Comparison of ENCODE assay signal across 8 cellular contexts in the genomic region with DNA sequence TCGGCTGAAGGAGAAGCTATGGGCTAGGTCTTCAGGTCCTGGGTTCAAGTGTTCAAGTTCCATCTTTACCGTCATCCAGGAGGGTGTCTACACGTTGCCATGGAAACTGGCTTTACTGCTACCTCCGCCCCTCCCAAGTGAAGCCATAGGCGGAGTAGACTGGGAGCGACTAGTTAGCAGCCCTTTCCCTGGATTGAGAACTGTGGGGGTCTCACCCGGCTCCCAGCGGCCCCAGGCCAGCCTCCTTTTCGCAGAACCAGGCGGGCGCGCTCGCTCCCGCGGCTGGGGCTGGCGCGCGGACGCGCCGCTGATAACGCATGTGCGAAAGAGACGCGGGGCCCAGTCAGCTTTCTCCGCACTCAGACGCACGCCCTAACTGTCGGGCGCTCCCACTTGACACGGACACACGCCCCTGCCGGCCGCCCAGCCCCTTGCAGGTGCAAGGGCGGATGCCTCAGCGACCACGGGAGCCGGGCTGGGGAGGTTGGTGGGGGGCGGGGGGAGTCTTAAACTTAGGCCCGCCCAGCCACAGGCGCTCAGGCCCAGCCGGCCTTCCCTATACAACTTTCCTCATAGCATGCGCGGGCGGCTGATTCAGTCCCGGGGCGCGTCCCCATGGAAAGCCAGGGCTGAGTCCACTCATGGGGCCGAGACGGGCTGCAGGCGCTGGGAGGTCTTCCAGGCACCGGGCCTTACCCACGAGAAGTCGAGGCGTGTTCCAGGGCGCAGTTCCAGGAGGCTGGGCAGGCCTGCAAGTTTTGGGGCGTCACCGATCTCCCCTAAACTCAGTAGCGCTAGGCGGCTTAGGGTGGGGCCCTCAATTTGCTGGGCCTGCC. TPM values are rescaled to one million over a fixed set of nuclear protein-coding genes. Genes with fewer than 3 reads are reported as not detected.
DNase-seq lines count a peak whose midpoint lies in the region; ATAC-seq and TF ChIP-seq lines count a peak whose summit lies in the region.

No MANE protein-coding gene starts in this region.

- H3K36me3 ChIP-seq in right atrium auricular region (no peaks in the 10 kb centered on the region), rectal smooth muscle tissue (ENCODE audit: control insufficient read depth, insufficient read depth, low read length) (peaks cover 8% of the 10 kb centered on the region)

- ATAC-seq in activated naive CD8-positive, alpha-beta T cell treated with anti-CD3 and anti-CD28 coated beads, Interleukin-2, amount 50 U/mL, for 24 hours: peak; percentile 86
- no peak for ATAC-seq in HG02870 (IDR thresholded peaks at IDR 0.05; ENCODE audit: unreplicated experiment)

- in situ Hi-C loops in SK-MEL-5 (cut with HindIII; ENCODE audit: low pct_unique_long_range_greater_than_20kb, low sequenced_read_pairs): no loop called here

- H3K4me1 Mint-ChIP-seq in activated naive CD8-positive, alpha-beta T cell treated with anti-CD3 and anti-CD28 coated beads, Interleukin-2, amount 50 U/mL, for 24 hours: peaks cover 15% of the 10 kb centered on the region

- no peak overlapping the region for H3K4me3 Mint-ChIP-seq in activated naive CD8-positive, alpha-beta T cell treated with anti-CD3 and anti-CD28 coated beads, Interleukin-2, amount 50 U/mL, for 24 hours

- H3K9me3 ChIP-seq in right atrium auricular region: no peaks in the 10 kb centered on the region

- H3K27me3 Mint-ChIP-seq in activated naive CD8-positive, alpha-beta T cell treated with anti-CD3 and anti-CD28 coated beads, Interleukin-2, amount 50 U/mL, for 24 hours: no peaks in the 10 kb centered on the region

- TF ChIP-seq CTCF in HL-60 (IDR thresholded peaks at IDR 0.05; ENCODE audit: insufficient read depth, low read length) (no peak), right atrium auricular region (IDR thresholded peaks at IDR 0.05) (peak; percentile 18 to 51)

- H3K27ac Mint-ChIP-seq in activated naive CD8-positive, alpha-beta T cell treated with anti-CD3 and anti-CD28 coated beads, Interleukin-2, amount 50 U/mL, for 24 hours: no peak overlapping the region

- H3K4me1 ChIP-seq in right atrium auricular region (peaks cover 0 to 17% of the 10 kb centered on the region in 2 donors), rectal smooth muscle tissue (ENCODE audit: control insufficient read depth, insufficient read depth, low read length) (peaks cover 5% of the 10 kb centered on the region)

- H3K27ac ChIP-seq in HL-60 (replicated peaks): peak overlapping the region; percentile 14; the same call in 1 of the 2 replicates
- peak overlapping the region; percentile 71 to 81 for H3K27ac ChIP-seq in right atrium auricular region
- peak overlapping the region; percentile 34 for H3K27ac ChIP-seq in rectal smooth muscle tissue (ENCODE audit: low read depth, low read length)

- peak overlapping the region; percentile 68 for H3K9ac ChIP-seq in rectal smooth muscle tissue (ENCODE audit: low read length)

- peaks cover 2% of the 10 kb centered on the region for H3K27me3 ChIP-seq in HL-60 (ENCODE audit: insufficient read depth, poor library complexity, severe bottlenecking)
- H3K27me3 ChIP-seq in right atrium auricular region: no peaks in the 10 kb centered on the region
- H3K27me3 ChIP-seq in rectal smooth muscle tissue (ENCODE audit: control insufficient read depth, insufficient read depth, low read length): no peaks in the 10 kb centered on the region

- peak overlapping the region; percentile 29 for H3K4me3 ChIP-seq in HL-60 (replicated peaks; ENCODE audit: insufficient read depth, low read length)
- peak overlapping the region; percentile 30 to 50 for H3K4me3 ChIP-seq in right atrium auricular region
- peak overlapping the region; percentile 76 for H3K4me3 ChIP-seq in rectal smooth muscle tissue (ENCODE audit: low read length)

- H3K9me3 Mint-ChIP-seq in activated naive CD8-positive, alpha-beta T cell treated with anti-CD3 and anti-CD28 coated beads, Interleukin-2, amount 50 U/mL, for 24 hours: no peaks in the 10 kb centered on the region

- DNase-seq in NCI-H2029 (lab: John Stamatoyannopoulos, UW) (peak; percentile 47), NCI-H2029 treated with DMSO at 0.1 percent for 48 hours (lab: John Stamatoyannopoulos, UW) (no peak), HL-60 (ENCODE audit: low read depth in 1 of 2, low spot score in 1 of 2) (peak; percentile 64 to 76), SK-MEL-5 (ENCODE audit: low read depth, low spot score) (peak; percentile 65), right atrium auricular region (ENCODE audit: low spot score) (peak; percentile 84)
- peak; percentile 78 for DNase-seq in activated naive CD8-positive, alpha-beta T cell treated with anti-CD3 and anti-CD28 coated beads, Interleukin-2, amount 50 U/mL, for 24 hours

- peaks cover 1% of the 10 kb centered on the region for H3K36me3 Mint-ChIP-seq in activated naive CD8-positive, alpha-beta T cell treated with anti-CD3 and anti-CD28 coated beads, Interleukin-2, amount 50 U/mL, for 24 hours (ENCODE audit: low read depth)

RNA-seq across cellular contexts. Expression of gene EFNA4, which starts 7.4 kb away (rescaled TPM):
- 12.7 and 13.9 TPM in 2 replicates for total RNA-seq in SK-MEL-5 (2014; rRNA removed; shearing (Covaris generic))
- 9.2 and 9.3 TPM in 2 replicates for polyA plus RNA-seq in SK-MEL-5 (2015; cell fraction: cytosol; rRNA removed)
- 5.1 and 12.7 TPM in 2 replicates for polyA plus RNA-seq in SK-MEL-5 (2015; cell fraction: nucleus; rRNA removed)
- 1 to 10 TPM; 2.2 to 3.5 TPM for total RNA-seq in right atrium auricular region

RNA-seq across cellular contexts. Expression of gene EFNA3, which starts 7.7 kb away (rescaled TPM):
- 6.6 and 8.2 TPM in 2 replicates for total RNA-seq in SK-MEL-5 (2014; rRNA removed; shearing (Covaris generic))
- polyA plus RNA-seq in SK-MEL-5 (2015; cell fraction: cytosol; rRNA removed): 6.1 and 10.2 TPM in 2 replicates
- polyA plus RNA-seq in SK-MEL-5 (2015; cell fraction: nucleus; rRNA removed): 9.8 and 17.4 TPM in 2 replicates
- total RNA-seq in right atrium auricular region: 1 to 10 TPM in 1 of 2 donors, not detected in 1; 3.2 TPM

RNA-seq across cellular contexts. Expression of gene ADAM15, which starts 19.8 kb away (rescaled TPM):
- total RNA-seq in SK-MEL-5 (2014; rRNA removed; shearing (Covaris generic)): 62.0 and 67.1 TPM in 2 replicates
- 190 and 220 TPM in 2 replicates for polyA plus RNA-seq in SK-MEL-5 (2015; cell fraction: cytosol; rRNA removed)
- polyA plus RNA-seq in SK-MEL-5 (2015; cell fraction: nucleus; rRNA removed): 156 and 168 TPM in 2 replicates
- 10 to 100 TPM; 64.6 to 96.7 TPM for total RNA-seq in right atrium auricular region

RNA-seq across cellular contexts. Expression of gene DCST1, which starts 37.3 kb away (rescaled TPM):
- not detected in 2 replicates for total RNA-seq in SK-MEL-5 (2014; rRNA removed; shearing (Covaris generic))
- 0.11 TPM in 1 of 2 replicates, not detected in the other for polyA plus RNA-seq in SK-MEL-5 (2015; cell fraction: cytosol; rRNA removed)
- polyA plus RNA-seq in SK-MEL-5 (2015; cell fraction: nucleus; rRNA removed): 0.12 TPM in 1 of 2 replicates, not detected in the other
- total RNA-seq in right atrium auricular region: not detected

RNA-seq across cellular contexts. Expression of gene DCST2, which starts 37.4 kb away (rescaled TPM):
- 0.18 TPM in 1 of 2 replicates, not detected in the other for total RNA-seq in SK-MEL-5 (2014; rRNA removed; shearing (Covaris generic))
- 0.06 and 0.23 TPM in 2 replicates for polyA plus RNA-seq in SK-MEL-5 (2015; cell fraction: cytosol; rRNA removed)
- polyA plus RNA-seq in SK-MEL-5 (2015; cell fraction: nucleus; rRNA removed): 7.1 and 10.0 TPM in 2 replicates
- not detected for total RNA-seq in right atrium auricular region

Comparison
In these comparisons a context has a peak if more than half of its experiments do, and no peak if none do; other contexts are left out.
1. H3K27ac ChIP-seq: peak in every context shown above with its lines; median percentile 76 in right atrium auricular region; 34 in rectal smooth muscle tissue; 14 in HL-60.